In the genomic region with DNA sequence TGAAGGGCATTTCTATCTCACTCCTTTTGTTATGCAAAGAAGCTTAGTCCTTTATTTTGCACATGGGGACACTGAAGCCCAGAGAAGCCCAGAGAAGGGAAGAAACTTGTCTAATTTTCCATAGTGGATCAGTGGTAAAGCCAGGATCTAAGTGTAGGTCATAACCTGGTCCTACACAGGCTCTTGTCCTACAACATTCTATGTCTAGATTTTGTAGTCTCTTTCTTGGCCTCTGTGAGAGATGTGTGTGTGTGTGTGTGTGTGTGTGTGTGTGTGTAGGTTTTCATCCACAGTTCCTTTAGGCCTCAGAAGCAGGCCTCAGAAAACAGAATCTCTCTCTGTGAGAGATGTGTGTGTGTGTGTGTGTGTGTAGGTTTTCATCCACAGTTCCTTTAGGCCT, we compare ENCODE assay signal across 23 cellular contexts. TPM values are rescaled to one million over a fixed set of nuclear protein-coding genes. Genes with fewer than 3 reads are reported as not detected.
DNase-seq lines count a peak whose midpoint lies in the region; ATAC-seq and TF ChIP-seq lines count a peak whose summit lies in the region.
"Had no signal": no experiment of that assay in that cellular context is flagged by ENCODE, and none has a peak within 500 bp of the region (broad histone marks: within the 10 kb centered on the region; RNA-seq: fewer than 3 reads in every experiment).

No MANE protein-coding gene starts in this region.

- no peak overlapping the region for H3K4me3 Mint-ChIP-seq in CD8-positive, alpha-beta memory T cell
- H3K4me3 Mint-ChIP-seq in activated B cell treated with CpG ODN at 0.5 μM for 24 hours: no peak overlapping the region
- H3K4me3 Mint-ChIP-seq: T-helper 1 cell treated with Interleukin-12 subunit alpha and Interleukin-12 subunit beta and Interleukin-4 antibody, amounts not matched to agents 30 μg/mL and 1 μg/mL, for 36 hours had no signal

- peak overlapping the region in 1 of 8 donors; percentile 35 for H3K27ac Mint-ChIP-seq in CD8-positive, alpha-beta memory T cell
- H3K27ac Mint-ChIP-seq in activated B cell treated with CpG ODN at 0.5 μM for 24 hours: peak overlapping the region; percentile 83
- H3K27ac Mint-ChIP-seq: T-helper 1 cell treated with Interleukin-12 subunit alpha and Interleukin-12 subunit beta and Interleukin-4 antibody, amounts not matched to agents 30 μg/mL and 1 μg/mL, for 36 hours had no signal

- no peaks in the 10 kb centered on the region for H3K36me3 ChIP-seq in CD8-positive, alpha-beta memory T cell (ENCODE audit: insufficient read depth, low read length)
- H3K36me3 ChIP-seq in KMS-11 (ENCODE audit: insufficient read depth) (no peaks in the 10 kb centered on the region), spleen (no peaks in the 10 kb centered on the region), PC-9 (ENCODE audit: low read depth) (no peaks in the 10 kb centered on the region)
- H3K36me3 ChIP-seq: MG63, Peyer's patch, SJSA1 had no signal

- no peaks in the 10 kb centered on the region for H3F3A ChIP-seq in PC-9 (ENCODE audit: insufficient read depth, low read depth)

- no peaks in the 10 kb centered on the region for H3K9me2 ChIP-seq in PC-9 (ENCODE audit: insufficient read depth)

- no peak for DNase-seq in CD8-positive, alpha-beta memory T cell
- no peak for DNase-seq in activated B cell treated with CpG ODN at 0.5 μM for 24 hours
- DNase-seq in spleen: no peak
- DNase-seq in GM13977 (ENCODE audit: low spot score): no peak
- no peak for DNase-seq in PC-9
- DNase-seq in hippocampal formation (lab: John Stamatoyannopoulos, UW): no peak
- DNase-seq: ACHN; Calu3; CD4-positive, CD25-positive, alpha-beta regulatory T cell; EL; Karpas-422; MG63; NCI-H1105 treated with DMSO at 0.1 percent for 48 hours; NCI-H1694 treated with DMSO at 0.1 percent for 48 hours; NCI-H2107; NCI-H226; NCI-H524; Peyer's patch had no signal

- H3K4me1 Mint-ChIP-seq in CD8-positive, alpha-beta memory T cell: peaks cover 27 to 51% (median 44%) of the 10 kb centered on the region in 3 donors
- H3K4me1 Mint-ChIP-seq in activated B cell treated with CpG ODN at 0.5 μM for 24 hours: peaks cover 79% of the 10 kb centered on the region

- no peak for ATAC-seq in activated B cell treated with CpG ODN at 0.5 μM for 24 hours (ENCODE audit: low read depth)
- no peak for ATAC-seq in GM18519 (IDR thresholded peaks at IDR 0.05; ENCODE audit: low FRiP score, unreplicated experiment)
- ATAC-seq: HepG2 had no signal

- H3K9ac ChIP-seq in KMS-11: no peak overlapping the region

- peaks cover 0 to 3% of the 10 kb centered on the region in 2 donors for H3K27me3 Mint-ChIP-seq in CD8-positive, alpha-beta memory T cell
- no peaks in the 10 kb centered on the region for H3K27me3 Mint-ChIP-seq in activated B cell treated with CpG ODN at 0.5 μM for 24 hours
- H3K27me3 Mint-ChIP-seq: CD4-positive, CD25-positive, alpha-beta regulatory T cell had no signal

- H4K20me1 ChIP-seq in KMS-11 (ENCODE audit: insufficient read depth): no peaks in the 10 kb centered on the region
- H4K20me1 ChIP-seq in PC-9 (ENCODE audit: insufficient read depth): no peaks in the 10 kb centered on the region

- no peaks in the 10 kb centered on the region for H3K79me2 ChIP-seq in KMS-11 (ENCODE audit: insufficient read depth, low read depth)
- no peaks in the 10 kb centered on the region for H3K79me2 ChIP-seq in PC-9 (ENCODE audit: low read depth)

- peaks cover 60% of the 10 kb centered on the region for H3K4me1 ChIP-seq in CD8-positive, alpha-beta memory T cell (ENCODE audit: insufficient read depth, low read length)
- H3K4me1 ChIP-seq in KMS-11 (ENCODE audit: low read depth, poor library complexity, severe bottlenecking): peaks cover 25% of the 10 kb centered on the region
- H3K4me1 ChIP-seq in spleen: peaks cover 19 to 68% (median 39%) of the 10 kb centered on the region in 6 donors
- H3K4me1 ChIP-seq in PC-9 (replicated peaks; ENCODE audit: insufficient read depth): no peaks in the 10 kb centered on the region
- H3K4me1 ChIP-seq: Peyer's patch, SJSA1 had no signal

- BruUV-seq in PC-9 (replicated peaks; lab: Mats Ljungman, UMichigan): no TSS peak

- no peak for TF ChIP-seq POLR2A in spleen (IDR thresholded peaks at IDR 0.05)

- CTCF ChIA-PET in CD8-positive, alpha-beta memory T cell (lab: Charles Lee): interaction anchor here (1.2 kb wide), 1 partner anchor 14 kb away, joined by 5 read pairs; no protein-coding TSS in a partner anchor
- CTCF ChIA-PET in activated B cell treated with CpG ODN at 0.5 μM for 24 hours (lab: Charles Lee) (interaction anchor here (0.7 to 1.0 kb wide), 2 partner anchors 15 to 345 kb away, joined by 3 to 7 read pairs; no protein-coding TSS in a partner anchor), PC-9 (lab: Charles Lee) (no interaction called here)

- intact Hi-C loops in activated B cell treated with CpG ODN at 0.5 μM for 24 hours (cut with micrococcal nuclease): no loop called here
- intact Hi-C loops in spleen (cut with DNase I; ENCODE audit: low total_unique reads): no loop called here
- intact Hi-C loops in PC-9 (cut with micrococcal nuclease; ENCODE audit: unreplicated experiment): no loop called here

- H3K9me3 Mint-ChIP-seq in CD8-positive, alpha-beta memory T cell: no peaks in the 10 kb centered on the region
- no peaks in the 10 kb centered on the region for H3K9me3 Mint-ChIP-seq in activated B cell treated with CpG ODN at 0.5 μM for 24 hours
- H3K9me3 Mint-ChIP-seq: CD4-positive, CD25-positive, alpha-beta regulatory T cell; T-helper 1 cell treated with Interleukin-12 subunit alpha and Interleukin-12 subunit beta and Interleukin-4 antibody, amounts not matched to agents 30 μg/mL and 1 μg/mL, for 36 hours had no signal

- H3K27ac ChIP-seq in CD8-positive, alpha-beta memory T cell (ENCODE audit: low read depth, low read length): peak overlapping the region; percentile 78
- H3K27ac ChIP-seq in KMS-11 (peak overlapping the region; percentile 20; the same call in 1 of the 2 replicates), spleen (peak overlapping the region in 5 of 8 donors; percentile 37 to 87 (median 80)), PC-9 (no peak overlapping the region)
- H3K27ac ChIP-seq: SJSA1 had no signal

- H3K4me2 ChIP-seq in KMS-11: no peak overlapping the region; the same call in 1 of the 2 replicates
- no peak overlapping the region for H3K4me2 ChIP-seq in PC-9

- H2AFZ ChIP-seq in KMS-11 (ENCODE audit: low read depth) (no peak overlapping the region), PC-9 (no peak overlapping the region)

- no peak overlapping the region for H3K4me3 ChIP-seq in CD8-positive, alpha-beta memory T cell (ENCODE audit: low read length)
- H3K4me3 ChIP-seq in KMS-11 (IDR thresholded peaks at IDR 0.05; ENCODE audit: insufficient read depth, low read depth, low read length) (no peak overlapping the region), spleen (no peak overlapping the region), PC-9 (no peak overlapping the region)
- H3K4me3 ChIP-seq: MG63, Peyer's patch, SJSA1 had no signal

- TF ChIP-seq CTCF in KMS-11 (conservative IDR thresholded peaks at IDR 0.05; ENCODE audit: low read depth, low read length) (no peak), activated B cell treated with CpG ODN at 0.5 μM for 24 hours (IDR thresholded peaks at IDR 0.05) (no peak), spleen (IDR thresholded peaks at IDR 0.05 in 8 of 11, conservative IDR thresholded peaks at IDR 0.05 in 3 of 11) (no peak), GM13977 (IDR thresholded peaks at IDR 0.05; ENCODE audit: extremely low read depth, insufficient read depth, missing control alignments) (no peak), PC-9 (conservative IDR thresholded peaks at IDR 0.05) (no peak)

- in situ Hi-C loops in GM13977 (cut with MboI; ENCODE audit: low pct_unique_long_range_greater_than_20kb, low sequenced_read_pairs, unreplicated experiment): loop anchor here (10.0 kb wide), 1 partner anchor 417 kb away; no protein-coding TSS in a partner anchor

- no peaks in the 10 kb centered on the region for H3K9me3 ChIP-seq in CD8-positive, alpha-beta memory T cell (ENCODE audit: low read length)
- no peaks in the 10 kb centered on the region for H3K9me3 ChIP-seq in spleen
- no peaks in the 10 kb centered on the region for H3K9me3 ChIP-seq in PC-9 (ENCODE audit: insufficient read depth, low read depth)
- H3K9me3 ChIP-seq: MG63, Peyer's patch, SJSA1 had no signal

- H3K36me3 Mint-ChIP-seq in CD8-positive, alpha-beta memory T cell: no peaks in the 10 kb centered on the region
- no peaks in the 10 kb centered on the region for H3K36me3 Mint-ChIP-seq in activated B cell treated with CpG ODN at 0.5 μM for 24 hours (ENCODE audit: low read depth)
- H3K36me3 Mint-ChIP-seq: CD4-positive, CD25-positive, alpha-beta regulatory T cell had no signal

- H3K27me3 ChIP-seq in CD8-positive, alpha-beta memory T cell (ENCODE audit: insufficient read depth, low read length, poor library complexity, severe bottlenecking): no peaks in the 10 kb centered on the region
- H3K27me3 ChIP-seq in KMS-11 (ENCODE audit: insufficient read depth, low read depth): no peaks in the 10 kb centered on the region
- H3K27me3 ChIP-seq in spleen (replicated peaks in 1 of 7): no peaks in the 10 kb centered on the region
- H3K27me3 ChIP-seq in PC-9 (ENCODE audit: insufficient read depth, low read depth): no peaks in the 10 kb centered on the region
- H3K27me3 ChIP-seq: MG63, Peyer's patch, SJSA1 had no signal

- POLR2A ChIA-PET in CD8-positive, alpha-beta memory T cell (lab: Charles Lee): no interaction called here
- POLR2A ChIA-PET in activated B cell treated with CpG ODN at 0.5 μM for 24 hours (lab: Charles Lee) (interaction anchor here (1.3 to 5.5 kb wide), 6 partner anchors 10 to 45 kb away, joined by 4 to 53 read pairs (median 6); no protein-coding TSS in a partner anchor), PC-9 (lab: Charles Lee; ENCODE audit: unreplicated experiment) (no interaction called here)

RNA-seq across cellular contexts. Expression of a gene that starts 38.3 kb away (rescaled TPM):
- under 1 TPM; 0.64 to 0.68 TPM for total RNA-seq in CD8-positive, alpha-beta memory T cell
- polyA plus RNA-seq in CD8-positive, alpha-beta memory T cell: 2.5 TPM
- total RNA-seq in activated B cell treated with CpG ODN at 0.5 μM for 24 hours (not detected in 2 replicates), spleen (100 to 1,000 TPM in 2 of 7 donors, 10 to 100 TPM in 4, 1 to 10 TPM in 1; 6.3 to 255 (median 84.1) TPM), PC-9 (2021) (not detected in 2 replicates)
- polyA plus RNA-seq in spleen: 10 to 100 TPM; 21.6 to 34.6 (median 22.1) TPM
- total RNA-seq: Calu3; CD4-positive, CD25-positive, alpha-beta regulatory T cell; HepG2; SJSA1 had no signal
- polyA plus RNA-seq: CD4-positive, CD25-positive, alpha-beta regulatory T cell; HepG2 had no signal
